ENCODE assay signal across 23 cellular contexts in genomic region chr5:83125560-83125959, GRCh38. TPM values are rescaled to one million over a fixed set of nuclear protein-coding genes. Genes with fewer than 3 reads are reported as not detected.
DNase-seq lines count a peak whose midpoint lies in the region; ATAC-seq, FAIRE-seq and TF ChIP-seq lines count a peak whose summit lies in the region.
"Had no signal": no experiment of that assay in that cellular context is flagged by ENCODE, and none has a peak within 500 bp of the region (broad histone marks: within the 10 kb centered on the region; RNA-seq: fewer than 3 reads in every experiment).

No MANE protein-coding gene starts in this region.

- H3K9me3 ChIP-seq in HepG2 (ENCODE audit: low read length) (peaks cover 9% of the 10 kb centered on the region), right lobe of liver (no peaks in the 10 kb centered on the region), HCT116 (ENCODE audit: control insufficient read depth in 1 of 2, insufficient read depth in 1 of 2, low read depth in 1 of 2, low read length in 2 of 2) (peaks cover 0 to 9% of the 10 kb centered on the region in 2 experiments; a peak in 1 of 4 replicates)

- no TSS peak for BruUV-seq in HepG2 (replicated peaks; lab: Mats Ljungman, UMichigan)
- no TSS peak for BruUV-seq in HCT116 (replicated peaks; lab: Mats Ljungman, UMichigan)

- no peak for FAIRE-seq in HepG2 (lab: Jason Lieb, UNC)
- FAIRE-seq: A204.1, GM12891, H1 had no signal

- H3K4me1 Mint-ChIP-seq in progenitor cell of endocrine pancreas (ENCODE audit: low read depth), result peaks cover 8% of the 10 kb centered on the region
- H3K4me1 Mint-ChIP-seq: B cell had no signal

- POLR2A ChIA-PET in HepG2 (lab: Yijun Ruan, JAX), result no interaction called here
- POLR2A ChIA-PET in HCT116 (lab: Charles Lee), result no interaction called here

- no peaks in the 10 kb centered on the region for H3K36me3 ChIP-seq in HepG2 (replicated peaks in 1 of 2; ENCODE audit: control insufficient read depth in 1 of 2, insufficient read depth in 2 of 2, low read length in 2 of 2)
- H3K36me3 ChIP-seq in right lobe of liver, result no peaks in the 10 kb centered on the region
- H3K36me3 ChIP-seq in HCT116 (ENCODE audit: control insufficient read depth in 1 of 2, insufficient read depth in 2 of 2, low read length in 2 of 2), result peaks cover 0 to 14% of the 10 kb centered on the region in 2 experiments; a peak in 2 of 4 replicates
- H3K36me3 ChIP-seq: BLaER1 had no signal

- H3K4me2 ChIP-seq in HepG2 (ENCODE audit: low read depth, low read length) (no peak overlapping the region), HCT116 (ENCODE audit: low read length) (peak overlapping the region; percentile 32)
- H3K4me2 ChIP-seq: BLaER1 had no signal

- peaks cover 42% of the 10 kb centered on the region for H3K9me3 Mint-ChIP-seq in progenitor cell of endocrine pancreas (ENCODE audit: low read depth)

- H4K20me1 ChIP-seq in HepG2 (ENCODE audit: insufficient read depth, low read length) (peaks cover 4% of the 10 kb centered on the region; the same call in 1 of the 2 replicates), HCT116 (ENCODE audit: insufficient read depth) (no peaks in the 10 kb centered on the region)
- H4K20me1 ChIP-seq: BLaER1 had no signal

- no peaks in the 10 kb centered on the region for H3K27me3 Mint-ChIP-seq in progenitor cell of endocrine pancreas
- H3K27me3 Mint-ChIP-seq: B cell; CD4-positive, CD25-positive, alpha-beta regulatory T cell had no signal

- H3K9me2 ChIP-seq in HCT116 (ENCODE audit: insufficient read depth), result no peaks in the 10 kb centered on the region

- H3K36me3 Mint-ChIP-seq in progenitor cell of endocrine pancreas (ENCODE audit: insufficient read depth), result peaks cover 37% of the 10 kb centered on the region

- H3K79me2 ChIP-seq in HepG2 (ENCODE audit: insufficient read depth, low read length) (no peaks in the 10 kb centered on the region), HCT116 (ENCODE audit: insufficient read depth, low read length) (no peaks in the 10 kb centered on the region)

- RAD21 ChIA-PET in HCT116 (lab: Charles Lee; ENCODE audit: low non-redundant PET in 1 of 2, low total read pairs in 2 of 2, uncharacterized antibody in 2 of 2, unreplicated experiment in 2 of 2), result no interaction called here

- no peak for TF ChIP-seq RAD21 in HepG2 (CRISPR knock-in tag; IDR thresholded peaks at IDR 0.05)
- TF ChIP-seq RAD21 in HCT116 (IDR thresholded peaks at IDR 0.05; ENCODE audit: low read depth), result no peak

- peak; percentile 29 for DNase-seq in HepG2 (ENCODE audit: low spot score)
- DNase-seq in right lobe of liver, result no peak
- DNase-seq in HCT116 (ENCODE audit: low read depth, low spot score), result no peak
- DNase-seq in kidney tubule cell (ENCODE audit: low spot score), result peak; percentile 10
- no peak for DNase-seq in progenitor cell of endocrine pancreas (ENCODE audit: low spot score, unreplicated experiment)
- DNase-seq in stimulated activated CD4-positive, alpha-beta T cell treated with anti-CD3 and anti-CD28 coated beads, Interleukin-2, amount 100 ng/mL, for 24 hours, result no peak
- no peak for DNase-seq in sciatic nerve (ENCODE audit: low spot score)
- DNase-seq in head of caudate nucleus, result no peak
- DNase-seq: CD4-positive, CD25-positive, alpha-beta regulatory T cell; CD8-positive, alpha-beta T cell; COR-L47; DMS153; DND-41; GDM1; H7; HFFc6 had no signal

- H3K27me3 ChIP-seq in HepG2 (ENCODE audit: control insufficient read depth in 1 of 2, insufficient read depth in 2 of 2, low read length in 2 of 2) (no peaks in the 10 kb centered on the region), right lobe of liver (no peaks in the 10 kb centered on the region), HCT116 (ENCODE audit: insufficient read depth, low read length) (no peaks in the 10 kb centered on the region)
- H3K27me3 ChIP-seq: BLaER1 had no signal

- intact Hi-C loops in HepG2 (cut with micrococcal nuclease; ENCODE audit: unreplicated experiment) (loop anchor here (2.0 kb wide), 1 partner anchor 41 kb away; no protein-coding TSS in a partner anchor), right lobe of liver (cut with DNase I) (no loop called here), HCT116 (cut with micrococcal nuclease) (no loop called here), sciatic nerve (cut with DNase I) (no loop called here), head of caudate nucleus (cut with DNase I) (no loop called here)

- H2AFZ ChIP-seq in HepG2 (ENCODE audit: low read length) (no peak overlapping the region), HCT116 (ENCODE audit: low read depth, low read length, poor library complexity, severe bottlenecking) (no peak overlapping the region)

- no peak for TF ChIP-seq CTCF in HepG2 (CRISPR knock-in tag; IDR thresholded peaks at IDR 0.05)
- TF ChIP-seq CTCF in right lobe of liver (IDR thresholded peaks at IDR 0.05), result no peak
- TF ChIP-seq CTCF in HCT116 (IDR thresholded peaks at IDR 0.05 in 2 of 3, conservative IDR thresholded peaks at IDR 0.05 in 1 of 3; ENCODE audit: borderline replicate concordance in 1 of 3, insufficient read depth in 1 of 3, low read depth in 2 of 3, low read length in 2 of 3), result no peak
- TF ChIP-seq CTCF in progenitor cell of endocrine pancreas (IDR thresholded peaks at IDR 0.05; ENCODE audit: unreplicated experiment), result no peak

- in situ Hi-C loops in HepG2 (cut with HindIII; ENCODE audit: extremely low pct_ligation_motif_present, low pct_unique_long_range_greater_than_20kb), result no loop called here

- ATAC-seq in HepG2 (no peak), right lobe of liver (no peak), HCT116 (peak; percentile 68; the same call in 1 of the 2 replicates), sciatic nerve (no peak)
- ATAC-seq: CD8-positive, alpha-beta T cell had no signal

- H3K27ac Mint-ChIP-seq in progenitor cell of endocrine pancreas, result peak overlapping the region; percentile 63
- H3K27ac Mint-ChIP-seq: B cell; CD4-positive, CD25-positive, alpha-beta regulatory T cell; CD8-positive, alpha-beta T cell; HFFc6 had no signal

- no peak overlapping the region for H3K4me3 ChIP-seq in HepG2 (replicated peaks in 1 of 3; ENCODE audit: insufficient read depth in 1 of 3, low read depth in 2 of 3, low read length in 3 of 3)
- H3K4me3 ChIP-seq in right lobe of liver, result no peak overlapping the region
- no peak overlapping the region for H3K4me3 ChIP-seq in HCT116 (replicated peaks in 1 of 2; ENCODE audit: low read depth in 1 of 2, low read length in 2 of 2)
- H3K4me3 ChIP-seq: BLaER1 had no signal

- WGBS in HepG2 (ENCODE audit: low lambda C conversion rate), result 76% methylated on average over 7 of the region's 7 CpGs
- WGBS in right lobe of liver (ENCODE audit: insufficient coverage, low coverage, low lambda C conversion rate, missing lambda C conversion rate), result 72% methylated on average over 6 of the region's 7 CpGs

- CTCF ChIA-PET in HepG2 (lab: Yijun Ruan, JAX; ENCODE audit: low intra/inter-chr PET ratio, low total read pairs) (no interaction called here), HCT116 (lab: Charles Lee) (no interaction called here)

- H3K4me3 Mint-ChIP-seq in progenitor cell of endocrine pancreas (ENCODE audit: low read depth), result no peak overlapping the region
- H3K4me3 Mint-ChIP-seq: B cell; CD4-positive, CD25-positive, alpha-beta regulatory T cell; CD8-positive, alpha-beta T cell; HFFc6 had no signal

- no peak overlapping the region for H3K9ac ChIP-seq in HepG2 (ENCODE audit: insufficient read depth, low read depth, low read length)
- no peak overlapping the region for H3K9ac ChIP-seq in HCT116 (ENCODE audit: low read length)
- H3K9ac ChIP-seq: BLaER1 had no signal

- no peak for TF ChIP-seq POLR2A in HepG2 (IDR thresholded peaks at IDR 0.05; ENCODE audit: insufficient read depth in 1 of 2, low read depth in 2 of 2, low read length in 2 of 2)
- TF ChIP-seq POLR2A in right lobe of liver (IDR thresholded peaks at IDR 0.05), result no peak
- no peak for TF ChIP-seq POLR2A in HCT116 (IDR thresholded peaks at IDR 0.05; ENCODE audit: borderline replicate concordance, extremely low read depth, insufficient read depth, insufficient read length)

- TF ChIP-seq EP300 in HepG2 (IDR thresholded peaks at IDR 0.05; ENCODE audit: low read depth in 2 of 2, low read length in 2 of 2), result no peak
- no peak for TF ChIP-seq EP300 in HepG2 (CRISPR knock-in tag; IDR thresholded peaks at IDR 0.05; ENCODE audit: borderline replicate concordance)

- no peak overlapping the region for H3K27ac ChIP-seq in HepG2 (ENCODE audit: extremely low read length, insufficient read depth, low read length)
- H3K27ac ChIP-seq in right lobe of liver, result no peak overlapping the region
- no peak overlapping the region for H3K27ac ChIP-seq in HCT116 (ENCODE audit: low read depth, low read length)
- H3K27ac ChIP-seq: 22Rv1, BLaER1, C4-2B had no signal

- H3K4me1 ChIP-seq in HepG2 (ENCODE audit: insufficient read depth, low read length) (peaks cover 22% of the 10 kb centered on the region), right lobe of liver (no peaks in the 10 kb centered on the region), HCT116 (ENCODE audit: control insufficient read depth in 1 of 2, insufficient read depth in 2 of 2, low read length in 2 of 2) (peaks cover 4 to 17% of the 10 kb centered on the region in 2 experiments; a peak in 3 of 4 replicates)
- H3K4me1 ChIP-seq: BLaER1 had no signal

RNA-seq across cellular contexts. Expression of gene XRCC4, which starts 48.2 kb away (rescaled TPM):
- total RNA-seq in HepG2 (2016; rRNA removed; fragmentation: Illumina TruSeq; extraction: Trizol) (12.6 and 21.8 TPM in 2 replicates), right lobe of liver (1 to 10 TPM; 1.6 to 4.8 (median 2.5) TPM), HCT116 (2021; ENCODE audit: unreplicated experiment) (24.6 TPM), progenitor cell of endocrine pancreas (12.9 and 13.1 TPM in 2 replicates), sciatic nerve (6.7 TPM)
- total RNA-seq in HepG2 (2016; cell fraction: cytosol; rRNA removed; fragmentation: Illumina TruSeq; extraction: Trizol; ENCODE audit: low read depth), result 3.6 and 3.7 TPM in 2 replicates
- total RNA-seq in HepG2 (2016; cell fraction: insoluble cytoplasmic fraction; rRNA removed; fragmentation: Illumina TruSeq; extraction: Trizol), result 13.0 and 21.9 TPM in 2 replicates
- 4.2 and 5.0 TPM in 2 replicates for total RNA-seq in HepG2 (2016; cell fraction: membrane; rRNA removed; fragmentation: Illumina TruSeq; extraction: Trizol)
- 15.2 and 16.2 TPM in 2 replicates for total RNA-seq in HepG2 (2016; cell fraction: nucleus; rRNA removed; fragmentation: Illumina TruSeq; extraction: Trizol)
- polyA plus RNA-seq in HepG2 (2011; rRNA removed), result 2.0 and 2.8 TPM in 2 replicates
- 0.98 and 1.6 TPM in 2 replicates for polyA plus RNA-seq in HepG2 (2011; cell fraction: cytosol; rRNA removed)
- polyA plus RNA-seq in HepG2 (2011; cell fraction: nucleus; rRNA removed), result 0.58 and 0.66 TPM in 2 replicates
- polyA plus RNA-seq in HepG2 (2012), result 3.8 and 6.4 TPM in 2 replicates
- 1.5 and 1.9 TPM in 2 replicates for polyA plus RNA-seq in HepG2 (2016; cell fraction: cytosol; fragmentation: Illumina TruSeq; extraction: Trizol; ENCODE audit: low read depth)
- polyA plus RNA-seq in HepG2 (2016; cell fraction: insoluble cytoplasmic fraction; fragmentation: Illumina TruSeq; extraction: Trizol; ENCODE audit: low read depth), result 17.3 and 22.9 TPM in 2 replicates
- 2.8 and 2.9 TPM in 2 replicates for polyA plus RNA-seq in HepG2 (2016; cell fraction: membrane; fragmentation: Illumina TruSeq; extraction: Trizol; ENCODE audit: low read depth)
- polyA plus RNA-seq in HepG2 (2016; cell fraction: nucleus; fragmentation: Illumina TruSeq; extraction: Trizol; ENCODE audit: insufficient read depth, low read depth), result 6.1 TPM in 2 replicates
- polyA minus RNA-seq in HepG2 (2011; rRNA and poly(A)+ RNA removed; ENCODE audit: low replicate concordance), result 0.46 and 1.4 TPM in 2 replicates
- polyA minus RNA-seq in HepG2 (2011; cell fraction: cytosol; rRNA and poly(A)+ RNA removed), result 1.1 and 1.6 TPM in 2 replicates
- polyA minus RNA-seq in HepG2 (2011; cell fraction: nucleus; rRNA and poly(A)+ RNA removed), result 11.3 and 12.4 TPM in 2 replicates
- 4.8 and 8.1 TPM in 2 replicates for polyA plus RNA-seq in HCT116 (2012)

RNA-seq across cellular contexts. Expression of gene TMEM167A, which starts 48.4 kb away (rescaled TPM):
- total RNA-seq in HepG2 (2016; rRNA removed; fragmentation: Illumina TruSeq; extraction: Trizol) (78.7 and 122 TPM in 2 replicates), right lobe of liver (10 to 100 TPM; 22.4 to 48.4 (median 39.0) TPM), HCT116 (2021; ENCODE audit: unreplicated experiment) (108 TPM), progenitor cell of endocrine pancreas (150 and 152 TPM in 2 replicates), sciatic nerve (61.8 TPM)
- total RNA-seq in HepG2 (2016; cell fraction: cytosol; rRNA removed; fragmentation: Illumina TruSeq; extraction: Trizol; ENCODE audit: low read depth), result 56.0 and 68.4 TPM in 2 replicates
- total RNA-seq in HepG2 (2016; cell fraction: insoluble cytoplasmic fraction; rRNA removed; fragmentation: Illumina TruSeq; extraction: Trizol), result 83.6 and 113 TPM in 2 replicates
- 101 and 103 TPM in 2 replicates for total RNA-seq in HepG2 (2016; cell fraction: membrane; rRNA removed; fragmentation: Illumina TruSeq; extraction: Trizol)
- 48.5 and 52.0 TPM in 2 replicates for total RNA-seq in HepG2 (2016; cell fraction: nucleus; rRNA removed; fragmentation: Illumina TruSeq; extraction: Trizol)
- 31.2 and 47.0 TPM in 2 replicates for polyA plus RNA-seq in HepG2 (2011; rRNA removed)
- 14.8 and 24.3 TPM in 2 replicates for polyA plus RNA-seq in HepG2 (2011; cell fraction: cytosol; rRNA removed)
- 10.8 and 14.5 TPM in 2 replicates for polyA plus RNA-seq in HepG2 (2011; cell fraction: nucleus; rRNA removed)
- polyA plus RNA-seq in HepG2 (2012), result 51.1 and 68.1 TPM in 2 replicates
- 124 and 160 TPM in 2 replicates for polyA plus RNA-seq in HepG2 (2016; cell fraction: cytosol; fragmentation: Illumina TruSeq; extraction: Trizol; ENCODE audit: low read depth)
- polyA plus RNA-seq in HepG2 (2016; cell fraction: insoluble cytoplasmic fraction; fragmentation: Illumina TruSeq; extraction: Trizol; ENCODE audit: low read depth), result 154 and 158 TPM in 2 replicates
- polyA plus RNA-seq in HepG2 (2016; cell fraction: membrane; fragmentation: Illumina TruSeq; extraction: Trizol; ENCODE audit: low read depth), result 139 and 166 TPM in 2 replicates
- 110 and 111 TPM in 2 replicates for polyA plus RNA-seq in HepG2 (2016; cell fraction: nucleus; fragmentation: Illumina TruSeq; extraction: Trizol; ENCODE audit: insufficient read depth, low read depth)
- polyA minus RNA-seq in HepG2 (2011; rRNA and poly(A)+ RNA removed; ENCODE audit: low replicate concordance), result 10.9 and 15.7 TPM in 2 replicates
- 18.0 and 21.0 TPM in 2 replicates for polyA minus RNA-seq in HepG2 (2011; cell fraction: cytosol; rRNA and poly(A)+ RNA removed)
- polyA minus RNA-seq in HepG2 (2011; cell fraction: nucleus; rRNA and poly(A)+ RNA removed), result 49.2 and 65.1 TPM in 2 replicates
- polyA plus RNA-seq in HCT116 (2012), result 23.6 and 31.2 TPM in 2 replicates

Comparison
In these comparisons a context has a peak if more than half of its experiments do, and no peak if none do; other contexts are left out.
1. DNase-seq: peak in HepG2 (single experiment) and kidney tubule cell (single experiment); none in right lobe of liver (0 of 3), HCT116 (single experiment), progenitor cell of endocrine pancreas (single experiment), stimulated activated CD4-positive, alpha-beta T cell treated with anti-CD3 and anti-CD28 coated beads, Interleukin-2, amount 100 ng/mL, for 24 hours (0 of 2), sciatic nerve (single experiment) and head of caudate nucleus (0 of 42).